Comparison of ENCODE assay signal across 8 cellular contexts in the genomic region with DNA sequence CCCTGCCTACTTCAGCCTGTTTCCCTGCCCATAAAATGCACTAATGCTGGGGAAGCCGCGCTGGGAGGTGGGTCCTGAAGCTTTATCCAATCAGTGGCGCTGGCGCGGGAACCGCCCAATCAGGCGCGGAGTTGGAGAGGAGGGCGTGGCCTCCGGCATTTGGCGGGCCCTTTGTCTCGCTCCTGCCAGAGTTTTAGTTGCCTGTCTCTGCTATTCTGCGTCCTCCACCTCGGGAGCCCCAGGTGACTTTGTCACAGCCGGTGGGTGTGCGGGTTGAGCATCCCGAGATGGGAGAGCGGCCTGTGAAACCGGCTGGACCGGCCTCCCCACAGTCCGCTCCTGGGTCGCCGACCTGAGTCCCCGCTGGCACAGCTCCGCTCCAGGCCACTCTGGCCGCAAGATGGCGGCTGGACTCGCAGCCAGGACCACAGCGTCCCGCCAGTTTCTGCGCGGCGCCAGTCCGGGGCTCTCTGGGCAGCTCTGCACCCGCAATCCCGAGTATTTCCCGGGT. TPM values are rescaled to one million over a fixed set of nuclear protein-coding genes. Genes with fewer than 3 reads are reported as not detected.
DNase-seq lines count a peak whose midpoint lies in the region; ATAC-seq and TF ChIP-seq lines count a peak whose summit lies in the region.

No MANE protein-coding gene starts in this region.

- peak overlapping the region; percentile 45 for H3K4me3 ChIP-seq in CD8-positive, alpha-beta T cell (ENCODE audit: low read depth, low read length)
- H3K4me3 ChIP-seq in epithelial cell of proximal tubule (ENCODE audit: low read depth, low read length) = peak overlapping the region; percentile 61

- POLR2A ChIA-PET in CD8-positive, alpha-beta T cell (lab: Charles Lee) = no interaction called here

- peak; percentile 100 for ATAC-seq in CD8-positive, alpha-beta T cell
- ATAC-seq in HG02884 (IDR thresholded peaks at IDR 0.05; ENCODE audit: unreplicated experiment) = no peak

- H3K36me3 Mint-ChIP-seq in CD8-positive, alpha-beta T cell = no peaks in the 10 kb centered on the region

- peaks cover 4% of the 10 kb centered on the region for H3K4me1 ChIP-seq in CD8-positive, alpha-beta T cell (ENCODE audit: insufficient read depth, low read length)

- intact Hi-C loops in CD8-positive, alpha-beta T cell (cut with DNase I, micrococcal nuclease) = no loop called here

- no peaks in the 10 kb centered on the region for H3K36me3 ChIP-seq in CD8-positive, alpha-beta T cell (ENCODE audit: insufficient read depth, low read length)

- H3K4me1 Mint-ChIP-seq in CD8-positive, alpha-beta T cell (ENCODE audit: low read depth) = peaks cover 6% of the 10 kb centered on the region

- TF ChIP-seq CTCF in CD8-positive, alpha-beta T cell (IDR thresholded peaks at IDR 0.05) = no peak
- TF ChIP-seq CTCF in epithelial cell of proximal tubule (conservative IDR thresholded peaks at IDR 0.05; ENCODE audit: low read depth, low read length) = no peak

- H3K4me3 Mint-ChIP-seq in CD8-positive, alpha-beta T cell = peak overlapping the region; percentile 72

- DNase-seq in CD8-positive, alpha-beta T cell = peak; percentile 38 to 79 (median 65)
- DNase-seq in KG1 (lab: John Stamatoyannopoulos, UW) = peak; percentile 85
- peak; percentile 56 for DNase-seq in activated T-cell treated with anti-CD3 and anti-CD28 coated beads for 1 hour (ENCODE audit: low read depth)
- DNase-seq in epithelial cell of proximal tubule (ENCODE audit: low read depth) = peak; percentile 6
- peak; percentile 85 for DNase-seq in mucosa of gallbladder (ENCODE audit: low spot score)
- peak; percentile 63 for DNase-seq in stimulated activated CD8-positive, alpha-beta memory T cell treated with anti-CD3 and anti-CD28 coated beads, Interleukin-15, amount 100 ng/mL, for 24 hours (ENCODE audit: low read depth)
- no peak for DNase-seq in UCSD-AML1 (lab: John Stamatoyannopoulos, UW; ENCODE audit: unreplicated experiment)

- no peaks in the 10 kb centered on the region for H3K9me3 ChIP-seq in CD8-positive, alpha-beta T cell (ENCODE audit: low read length)

- H3K27me3 Mint-ChIP-seq in CD8-positive, alpha-beta T cell (ENCODE audit: low read depth) = peaks cover 13% of the 10 kb centered on the region

- H3K27ac Mint-ChIP-seq in CD8-positive, alpha-beta T cell = no peak overlapping the region

- CTCF ChIA-PET in CD8-positive, alpha-beta T cell (lab: Charles Lee) = interaction anchor here (0.8 to 0.9 kb wide), 2 partner anchors 225 to 273 kb away, joined by 3 read pairs; no protein-coding TSS in a partner anchor

- no peaks in the 10 kb centered on the region for H3K27me3 ChIP-seq in CD8-positive, alpha-beta T cell (ENCODE audit: insufficient read depth, low read length)

- H3K9me3 Mint-ChIP-seq in CD8-positive, alpha-beta T cell = no peaks in the 10 kb centered on the region

- no peak overlapping the region for H3K27ac ChIP-seq in CD8-positive, alpha-beta T cell (ENCODE audit: low read depth, low read length)

RNA-seq across cellular contexts. Expression of a gene that starts 30.7 kb away (rescaled TPM):
- 10 to 100 TPM in 1 of 2 experiments, 1 to 10 TPM in 1; 9.6 to 11.2 TPM for total RNA-seq in CD8-positive, alpha-beta T cell
- total RNA-seq in epithelial cell of proximal tubule = 3.5 and 17.1 TPM in 2 replicates
- 21.7 TPM for total RNA-seq in mucosa of gallbladder
